In the genomic region with DNA sequence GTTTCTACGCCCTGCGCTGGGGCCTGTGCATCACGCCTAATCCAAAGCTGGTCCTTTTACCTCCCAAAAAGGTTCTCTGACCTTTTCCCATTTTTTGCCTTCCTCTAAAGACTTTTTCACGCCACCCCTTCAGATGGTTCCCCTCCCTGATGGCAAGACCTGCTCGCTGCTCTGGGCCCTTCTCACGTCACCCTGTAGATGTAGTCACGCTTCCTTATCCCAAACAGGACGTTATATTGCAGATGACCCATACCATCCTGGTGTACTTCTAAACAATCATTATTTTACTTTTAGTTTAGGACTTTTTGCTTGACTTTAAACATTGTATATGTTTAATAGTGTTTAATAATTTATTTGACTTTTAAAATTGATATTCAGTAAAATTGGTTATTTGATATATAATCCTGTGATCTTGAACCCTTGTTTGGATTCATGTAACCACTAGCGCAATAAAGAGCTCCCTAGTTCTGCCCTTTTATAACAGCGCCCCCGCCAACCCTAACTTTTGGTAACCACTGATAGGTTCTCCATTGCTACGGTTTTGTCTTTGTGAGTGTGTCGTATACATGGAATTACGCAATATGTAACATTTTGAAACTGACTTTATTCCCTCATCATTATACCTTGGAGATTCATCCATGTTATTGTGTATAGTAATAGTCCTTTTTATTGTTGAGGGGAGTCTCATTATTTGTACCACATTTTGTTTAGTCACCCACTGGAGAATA, we compare ENCODE assay signal across 8 cellular contexts. TPM values are rescaled to one million over a fixed set of nuclear protein-coding genes. Genes with fewer than 3 reads are reported as not detected.
DNase-seq lines count a peak whose midpoint lies in the region; ATAC-seq and TF ChIP-seq lines count a peak whose summit lies in the region.

No MANE protein-coding gene starts in this region.

- H3K36me3 Mint-ChIP-seq in activated T-helper 2 cell treated with anti-CD3 and anti-CD28 coated beads, Interferon-gamma antibody, Interleukin-2, Interleukin-4, amounts not matched to agents 10 μg/mL and 5 μg/mL and 100 μg/mL, durations not matched to agents 14 hours and 24 hours and 36 hours (ENCODE audit: low read depth): no peaks in the 10 kb centered on the region

- peak overlapping the region; percentile 64 for H3K27ac Mint-ChIP-seq in activated T-helper 2 cell treated with anti-CD3 and anti-CD28 coated beads, Interferon-gamma antibody, Interleukin-2, Interleukin-4, amounts not matched to agents 10 μg/mL and 5 μg/mL and 100 μg/mL, durations not matched to agents 14 hours and 24 hours and 36 hours

- H3K27me3 Mint-ChIP-seq in activated T-helper 2 cell treated with anti-CD3 and anti-CD28 coated beads, Interferon-gamma antibody, Interleukin-2, Interleukin-4, amounts not matched to agents 10 μg/mL and 5 μg/mL and 100 μg/mL, durations not matched to agents 14 hours and 24 hours and 36 hours (ENCODE audit: low read depth): peaks cover 41% of the 10 kb centered on the region

- in situ Hi-C loops in HAP-1 (cut with MboI; ENCODE audit: low sequenced_read_pairs): no loop called here

- peak; percentile 14 for ATAC-seq in stimulated activated naive CD8-positive, alpha-beta T cell treated with anti-CD3 and anti-CD28 coated beads, Interleukin-15, Interleukin-2, amounts not matched to agents 100 U/mL and 50 U/mL, for 24 hours

- H3K4me3 Mint-ChIP-seq in activated T-helper 2 cell treated with anti-CD3 and anti-CD28 coated beads, Interferon-gamma antibody, Interleukin-2, Interleukin-4, amounts not matched to agents 10 μg/mL and 5 μg/mL and 100 μg/mL, durations not matched to agents 14 hours and 24 hours and 36 hours (ENCODE audit: low read depth): peak overlapping the region; percentile 84

- CTCF ChIA-PET in AG04449 (lab: Yijun Ruan, JAX): no interaction called here

- H3K4me3 ChIP-seq in AG04449 (ENCODE audit: low read depth, low read length): peak overlapping the region; percentile 58
- H3K4me3 ChIP-seq in HAP-1: peak overlapping the region; percentile 42
- peak overlapping the region; percentile 94 for H3K4me3 ChIP-seq in iPS-15b (ENCODE audit: low read depth, low read length)

- H3K4me1 Mint-ChIP-seq in activated T-helper 2 cell treated with anti-CD3 and anti-CD28 coated beads, Interferon-gamma antibody, Interleukin-2, Interleukin-4, amounts not matched to agents 10 μg/mL and 5 μg/mL and 100 μg/mL, durations not matched to agents 14 hours and 24 hours and 36 hours (ENCODE audit: low read depth): peaks cover 10% of the 10 kb centered on the region

- H3K4me1 ChIP-seq in HAP-1: peaks cover 6% of the 10 kb centered on the region
- peaks cover 10% of the 10 kb centered on the region for H3K4me1 ChIP-seq in iPS-15b (ENCODE audit: control insufficient read depth, insufficient read depth, low read length)

- DNase-seq in AG04449 (ENCODE audit: low read depth, low spot score) (no peak), HAP-1 (ENCODE audit: low spot score in 2 of 2) (no peak), HT-29 (ENCODE audit: low spot score) (no peak), C1 segment of cervical spinal cord (lab: John Stamatoyannopoulos, UW) (no peak), AG20443 (ENCODE audit: low spot score) (no peak)
- DNase-seq in activated T-helper 2 cell treated with anti-CD3 and anti-CD28 coated beads, Interferon-gamma antibody, Interleukin-2, Interleukin-4, amounts not matched to agents 10 μg/mL and 5 μg/mL and 100 μg/mL, durations not matched to agents 14 hours and 24 hours and 36 hours (ENCODE audit: low spot score): no peak
- DNase-seq in stimulated activated naive CD8-positive, alpha-beta T cell treated with anti-CD3 and anti-CD28 coated beads, Interleukin-15, Interleukin-2, amounts not matched to agents 100 U/mL and 50 U/mL, for 24 hours: no peak

- H3K9me3 Mint-ChIP-seq in activated T-helper 2 cell treated with anti-CD3 and anti-CD28 coated beads, Interferon-gamma antibody, Interleukin-2, Interleukin-4, amounts not matched to agents 10 μg/mL and 5 μg/mL and 100 μg/mL, durations not matched to agents 14 hours and 24 hours and 36 hours: no peaks in the 10 kb centered on the region

- H3K36me3 ChIP-seq in HAP-1 (replicated peaks): no peaks in the 10 kb centered on the region
- no peaks in the 10 kb centered on the region for H3K36me3 ChIP-seq in iPS-15b (ENCODE audit: control insufficient read depth, insufficient read depth, low read length)

- TF ChIP-seq CTCF in AG04449 (IDR thresholded peaks at IDR 0.05; ENCODE audit: insufficient read depth, low read length, missing control alignments): no peak

- POLR2A ChIA-PET in AG04449 (lab: Yijun Ruan, JAX): no interaction called here

- H3K27me3 ChIP-seq in HAP-1 (ENCODE audit: low read depth) (peaks cover 3% of the 10 kb centered on the region; the same call in 1 of the 2 replicates), iPS-15b (ENCODE audit: control insufficient read depth, insufficient read depth, low read length) (peaks cover 16% of the 10 kb centered on the region)

- H3K9ac ChIP-seq in iPS-15b (ENCODE audit: low read depth, low read length): peak overlapping the region; percentile 87

- intact Hi-C loops in activated T-helper 2 cell treated with anti-CD3 and anti-CD28 coated beads, Interferon-gamma antibody, Interleukin-2, Interleukin-4, amounts not matched to agents 10 μg/mL and 5 μg/mL and 100 μg/mL, durations not matched to agents 14 hours and 24 hours and 36 hours (cut with micrococcal nuclease): loop anchor here (5.0 kb wide), 1 partner anchor 219 kb away; no protein-coding TSS in a partner anchor

- H3K9me3 ChIP-seq in HAP-1: no peaks in the 10 kb centered on the region
- no peaks in the 10 kb centered on the region for H3K9me3 ChIP-seq in iPS-15b (ENCODE audit: control insufficient read depth, insufficient read depth, low read length)

RNA-seq across cellular contexts. Expression of gene OTUD7A, which starts 0.8 kb away (rescaled TPM):
- 3.7 TPM in 2 replicates for total RNA-seq in activated T-helper 2 cell treated with anti-CD3 and anti-CD28 coated beads, Interferon-gamma antibody, Interleukin-2, Interleukin-4, amounts not matched to agents 10 μg/mL and 5 μg/mL and 100 μg/mL, durations not matched to agents 14 hours and 24 hours and 36 hours
- 0.10 and 0.31 TPM in 2 replicates for total RNA-seq in HT-29 (2014; rRNA removed; shearing (Covaris generic))

Comparison
In these comparisons a context has a peak if more than half of its experiments do, and no peak if none do; other contexts are left out.
1. H3K4me3 ChIP-seq: peak in every context shown above with its lines; median percentile 94 in iPS-15b; 58 in AG04449; 42 in HAP-1.